8 cellular contexts compared by ENCODE assay signal in the genomic region with DNA sequence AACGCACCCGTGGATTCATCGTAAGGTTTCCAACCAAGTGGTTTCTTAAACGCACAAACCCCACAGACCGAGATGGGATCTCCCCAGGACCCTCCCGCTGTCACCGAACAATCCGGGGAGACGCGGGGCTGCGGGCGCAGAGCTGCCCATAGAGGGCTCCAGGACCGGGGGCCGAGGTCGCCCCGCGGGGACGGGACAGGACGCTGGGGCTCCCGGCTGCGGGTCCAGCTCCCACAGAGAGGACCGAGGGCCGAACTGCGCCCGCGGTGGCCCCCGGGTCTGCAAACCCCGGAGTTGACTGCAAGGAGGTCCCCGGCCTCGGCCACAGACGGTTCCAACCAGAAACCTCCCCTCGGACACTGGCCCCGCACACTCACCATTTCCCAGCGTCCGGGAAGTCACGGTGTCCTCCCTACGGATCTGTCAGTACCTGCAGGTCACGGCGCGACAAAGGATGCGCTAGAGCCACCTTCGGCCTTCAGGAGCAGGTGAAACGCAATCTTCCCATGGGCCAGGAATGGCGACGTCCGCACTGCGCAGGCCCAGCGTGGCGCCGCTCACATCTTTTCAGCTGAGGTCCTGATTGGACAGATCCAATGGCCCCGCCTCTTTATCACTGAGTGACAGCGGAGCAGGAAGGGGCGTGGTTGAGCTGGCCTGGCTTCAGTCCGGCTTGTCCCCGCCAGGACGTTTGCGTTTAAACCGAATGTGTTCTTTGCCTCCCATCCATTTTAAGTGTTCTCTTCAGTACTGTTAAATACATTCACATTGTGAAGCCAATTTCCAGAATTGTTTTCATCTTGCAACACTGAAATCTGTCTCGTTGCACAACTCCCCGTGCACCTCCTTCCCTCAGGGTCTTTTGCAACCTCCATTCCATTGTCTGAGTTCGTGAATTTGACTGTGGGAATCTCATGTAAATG. TPM values are rescaled to one million over a fixed set of nuclear protein-coding genes. Genes with fewer than 3 reads are reported as not detected.
DNase-seq lines count a peak whose midpoint lies in the region; ATAC-seq, FAIRE-seq and TF ChIP-seq lines count a peak whose summit lies in the region.

ZNF14 (minus strand) TSS at position 534 of the 923 bp plus-strand sequence; CDS start at position 380, 154 bp downstream.

- peaks cover 46% of the 10 kb centered on the region for H3K36me3 Mint-ChIP-seq in T-helper 2 cell treated with Interferon-gamma antibody and Interleukin-4, amounts not matched to agents 5 μg/mL and 100 μg/mL, for 36 hours (ENCODE audit: low read depth)
- peaks cover 20% of the 10 kb centered on the region for H3K36me3 Mint-ChIP-seq in astrocyte (ENCODE audit: low read depth, unreplicated experiment)

- TF ChIP-seq CTCF in GM13977 (IDR thresholded peaks at IDR 0.05; ENCODE audit: extremely low read depth, insufficient read depth, missing control alignments) (peak; percentile 13), astrocyte (IDR thresholded peaks at IDR 0.05; ENCODE audit: insufficient read depth, low read depth, low read length) (no peak), vagina (IDR thresholded peaks at IDR 0.05) (no peak)

- in situ Hi-C loops in GM13977 (cut with MboI; ENCODE audit: low pct_unique_long_range_greater_than_20kb, low sequenced_read_pairs, unreplicated experiment) = no loop called here

- DNase-seq in GM13977 (ENCODE audit: low spot score) = peak; percentile 99
- peak; percentile 99 for DNase-seq in NCI-H146 (lab: John Stamatoyannopoulos, UW)
- peak; percentile 88 for DNase-seq in T-helper 2 cell treated with Interferon-gamma antibody and Interleukin-4, amounts not matched to agents 5 μg/mL and 100 μg/mL, for 36 hours (ENCODE audit: low spot score)
- DNase-seq in astrocyte (ENCODE audit: low read depth) = peak; percentile 84
- peak; percentile 99 for DNase-seq in hepatic stellate cell (ENCODE audit: low spot score)
- peak; percentile 94 for DNase-seq in putamen (ENCODE audit: low spot score)
- peak; percentile 95 to 96 for DNase-seq in vagina (ENCODE audit: extremely low spot score in 2 of 2)

- peak within 1 kb of the TSS; percentile 91 for H3K4me2 ChIP-seq in astrocyte (ENCODE audit: low read length)

- H3K4me1 ChIP-seq in astrocyte (ENCODE audit: insufficient read depth, low read length) (peaks cover 4% of the 10 kb centered on the region), vagina (peaks cover 16% of the 10 kb centered on the region)

- H2AFZ ChIP-seq in astrocyte (ENCODE audit: low read depth, low read length) = peak within 1 kb of the TSS; percentile 98

- TF ChIP-seq POLR2A in vagina (IDR thresholded peaks at IDR 0.05) = peak in 1 of 2 donors; percentile 65

- H3K27ac Mint-ChIP-seq in T-helper 2 cell treated with Interferon-gamma antibody and Interleukin-4, amounts not matched to agents 5 μg/mL and 100 μg/mL, for 36 hours = peak within 1 kb of the TSS; percentile 93
- H3K27ac Mint-ChIP-seq in astrocyte (ENCODE audit: unreplicated experiment) = peak within 1 kb of the TSS; percentile 86

- peaks cover 37% of the 10 kb centered on the region for H3K9me3 Mint-ChIP-seq in T-helper 2 cell treated with Interferon-gamma antibody and Interleukin-4, amounts not matched to agents 5 μg/mL and 100 μg/mL, for 36 hours
- peaks cover 30% of the 10 kb centered on the region for H3K9me3 Mint-ChIP-seq in astrocyte (ENCODE audit: unreplicated experiment)

- peaks cover 10% of the 10 kb centered on the region for H3K4me1 Mint-ChIP-seq in T-helper 2 cell treated with Interferon-gamma antibody and Interleukin-4, amounts not matched to agents 5 μg/mL and 100 μg/mL, for 36 hours (ENCODE audit: low read depth)
- peaks cover 7% of the 10 kb centered on the region for H3K4me1 Mint-ChIP-seq in astrocyte (ENCODE audit: low read depth, unreplicated experiment)

- no peaks in the 10 kb centered on the region for H3K27me3 Mint-ChIP-seq in T-helper 2 cell treated with Interferon-gamma antibody and Interleukin-4, amounts not matched to agents 5 μg/mL and 100 μg/mL, for 36 hours (ENCODE audit: low read depth)
- H3K27me3 Mint-ChIP-seq in astrocyte (ENCODE audit: low read depth, unreplicated experiment) = no peaks in the 10 kb centered on the region

- peak; percentile 65 for FAIRE-seq in astrocyte (lab: Jason Lieb, UNC)

- peak; percentile 99 for ATAC-seq in HG02840 (IDR thresholded peaks at IDR 0.05; ENCODE audit: low FRiP score, unreplicated experiment)

- peak within 1 kb of the TSS; percentile 82 for H3K9ac ChIP-seq in astrocyte (ENCODE audit: low read length)

- H3K9me3 ChIP-seq in astrocyte (ENCODE audit: insufficient read depth, low read depth, low read length) (no peaks in the 10 kb centered on the region), vagina (peaks cover 8% of the 10 kb centered on the region)

- H3K36me3 ChIP-seq in astrocyte (ENCODE audit: insufficient read depth, low read length) = no peaks in the 10 kb centered on the region
- peaks cover 0 to 23% of the 10 kb centered on the region in 2 donors for H3K36me3 ChIP-seq in vagina

- intact Hi-C loops in vagina (cut with DNase I) = no loop called here

- no peaks in the 10 kb centered on the region for H4K20me1 ChIP-seq in astrocyte (ENCODE audit: insufficient read depth, low read length)

- peak within 1 kb of the TSS; percentile 99 for H3K4me3 Mint-ChIP-seq in T-helper 2 cell treated with Interferon-gamma antibody and Interleukin-4, amounts not matched to agents 5 μg/mL and 100 μg/mL, for 36 hours
- peak within 1 kb of the TSS; percentile 96 for H3K4me3 Mint-ChIP-seq in astrocyte (ENCODE audit: unreplicated experiment)

- H3K79me2 ChIP-seq in astrocyte (ENCODE audit: insufficient read depth, low read length) = peaks cover 49% of the 10 kb centered on the region

- H3K27ac ChIP-seq in astrocyte (ENCODE audit: low read depth, low read length) (peak within 1 kb of the TSS; percentile 25), vagina (peak within 1 kb of the TSS; percentile 72)

- H3K27me3 ChIP-seq in astrocyte (ENCODE audit: insufficient read depth, low read length) = no peaks in the 10 kb centered on the region
- no peaks in the 10 kb centered on the region for H3K27me3 ChIP-seq in vagina

- H3K4me3 ChIP-seq in astrocyte (ENCODE audit: insufficient read depth, low read depth, low read length) (peak within 1 kb of the TSS; percentile 84), vagina (peak within 1 kb of the TSS; percentile 81 to 89)

RNA-seq across cellular contexts. Expression of gene ZNF14, which starts in this region (rescaled TPM):
- total RNA-seq in astrocyte (3.2 and 4.4 TPM in 2 replicates), vagina (5.4 TPM)

Comparison
In these comparisons a context has a peak if more than half of its experiments do, and no peak if none do; other contexts are left out.
1. Peak in every context shown above with its lines: DNase-seq, ATAC-seq, H3K4me3 ChIP-seq and H3K27ac ChIP-seq.